ENCODE assay signal across 12 cellular contexts in the genomic region with DNA sequence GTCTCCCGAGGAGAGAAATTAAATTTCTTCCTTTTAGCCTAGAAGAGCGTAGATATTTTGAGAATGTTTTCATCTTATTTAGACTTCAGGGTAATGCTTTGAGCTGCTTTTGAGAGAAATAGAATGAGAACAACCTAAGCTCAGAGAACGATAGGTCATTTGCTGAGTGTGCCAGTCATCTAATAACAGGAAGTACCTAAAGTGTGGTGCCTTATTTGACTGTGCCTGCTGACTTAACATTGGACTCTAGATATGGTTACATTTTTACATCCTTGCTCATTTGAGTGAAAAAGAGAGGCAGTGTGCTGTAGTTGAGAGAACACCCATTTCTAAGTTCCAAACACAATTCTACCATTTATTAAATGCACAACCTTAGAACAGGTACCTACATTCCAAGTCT.
A peak's percentile ranks its signal among the peaks of the same experiment; 100 is the strongest.
DNase-seq lines count a peak whose midpoint lies in the region; ATAC-seq and TF ChIP-seq lines count a peak whose summit lies in the region.
"Had no signal": no experiment of that assay in that cellular context is flagged by ENCODE, and none has a peak within 500 bp of the region (broad histone marks: within the 10 kb centered on the region; RNA-seq: fewer than 3 reads in every experiment).

No MANE protein-coding gene starts in this region.

- TF ChIP-seq CTCF in H9 (conservative IDR thresholded peaks at IDR 0.05): no peak

- DNase-seq in activated T-cell treated with anti-CD3 and anti-CD28 coated beads, Interleukin-2, amount 50 U/mL, for 72 hours: no peak
- DNase-seq in activated T-cell treated with anti-CD3 and anti-CD28 coated beads, Interleukin-2, amount 50 U/mL, for 1 hour: no peak
- DNase-seq in H9 (no peak), NCI-H526 treated with DMSO at 0.1 percent for 48 hours (lab: John Stamatoyannopoulos, UW) (no peak), caudate nucleus (lab: John Stamatoyannopoulos, UW) (no peak)
- DNase-seq: activated T-cell treated with anti-CD3 and anti-CD28 coated beads, Interleukin-2, amount 50 U/mL, for 24 hours; EL had no signal

- no peak overlapping the region for H3K56ac ChIP-seq in H9 (ENCODE audit: insufficient read length, low read depth, low read length)

- no peak overlapping the region for H2BK20ac ChIP-seq in H9 (ENCODE audit: low read depth, low read length, poor library complexity, severe bottlenecking)

- no peak overlapping the region for H3K9ac ChIP-seq in H9 (ENCODE audit: extremely low read depth, insufficient read length, low read length)

- no peak overlapping the region for H3K4ac ChIP-seq in H9 (ENCODE audit: low read depth, low read length)

- no peak overlapping the region for H2AFZ ChIP-seq in H9 (ENCODE audit: low read length)

- no peak overlapping the region for H3K4me2 ChIP-seq in H9 (ENCODE audit: insufficient read depth, insufficient read length, low read length)

- H3K79me2 ChIP-seq in H9 (ENCODE audit: insufficient read depth, low read length): no peaks in the 10 kb centered on the region

- no peak overlapping the region for H3T11ph ChIP-seq in H9 (ENCODE audit: low read length)

- H2BK120ac ChIP-seq in H9 (ENCODE audit: low read depth, low read length, poor library complexity, severe bottlenecking): no peak overlapping the region

- no peak overlapping the region for H2AK5ac ChIP-seq in H9 (ENCODE audit: insufficient read length, low read length)

- H4K8ac ChIP-seq in H9 (replicated peaks; ENCODE audit: insufficient read length, low read depth, low read length): no peak overlapping the region

- no peak overlapping the region for H2BK12ac ChIP-seq in H9 (ENCODE audit: insufficient read length, low read depth, low read length)

- H3K4me1 ChIP-seq in H9 (ENCODE audit: insufficient read depth, low read length): no peaks in the 10 kb centered on the region

- H3K9me3 Mint-ChIP-seq in activated T-cell treated with anti-CD3 and anti-CD28 coated beads, Interleukin-2, amount 50 U/mL, for 72 hours: no peaks in the 10 kb centered on the region
- H3K9me3 Mint-ChIP-seq in H9: peaks cover 9 to 15% of the 10 kb centered on the region in 2 experiments; a peak in 4 of 5 replicates
- H3K9me3 Mint-ChIP-seq in stimulated activated memory B cell treated with anti-CD40 and anti-IgM and Interleukin-4, amounts not matched to agents 10 μg/mL and 1 μg/mL and 100 μg/mL, for 72 hours: no peaks in the 10 kb centered on the region
- H3K9me3 Mint-ChIP-seq: activated T-cell treated with anti-CD3 and anti-CD28 coated beads, Interleukin-2, amount 50 U/mL, for 24 hours; IgD-negative memory B cell had no signal

- H3K4me3 Mint-ChIP-seq in activated T-cell treated with anti-CD3 and anti-CD28 coated beads, Interleukin-2, amount 50 U/mL, for 72 hours: no peak overlapping the region
- H3K4me3 Mint-ChIP-seq in H9: no peak overlapping the region
- no peak overlapping the region for H3K4me3 Mint-ChIP-seq in stimulated activated memory B cell treated with anti-CD40 and anti-IgM and Interleukin-4, amounts not matched to agents 10 μg/mL and 1 μg/mL and 100 μg/mL, for 72 hours
- H3K4me3 Mint-ChIP-seq: activated T-cell treated with anti-CD3 and anti-CD28 coated beads, Interleukin-2, amount 50 U/mL, for 24 hours had no signal

- H4K5ac ChIP-seq in H9 (ENCODE audit: insufficient read length, low read depth, low read length): no peak overlapping the region

- H3K23ac ChIP-seq in H9 (ENCODE audit: insufficient read length, low read depth, low read length): no peak overlapping the region

- H4K91ac ChIP-seq in H9 (ENCODE audit: insufficient read length, low read depth, low read length): no peak overlapping the region

- H3K27ac ChIP-seq in H9 (ENCODE audit: insufficient read length, low read depth, low read length) (no peak overlapping the region), caudate nucleus (ENCODE audit: low read depth, low read length) (no peak overlapping the region)

- no peak overlapping the region for H2BK5ac ChIP-seq in H9 (ENCODE audit: insufficient read length, low read length)

- H3K23me2 ChIP-seq in H9 (ENCODE audit: insufficient read length, low read depth, low read length, poor library complexity, severe bottlenecking): no peaks in the 10 kb centered on the region

- H4K20me1 ChIP-seq in H9 (ENCODE audit: control insufficient read depth, insufficient read depth, insufficient read length): no peaks in the 10 kb centered on the region

- H3K27me3 Mint-ChIP-seq in activated T-cell treated with anti-CD3 and anti-CD28 coated beads, Interleukin-2, amount 50 U/mL, for 72 hours (ENCODE audit: low read depth): no peaks in the 10 kb centered on the region
- H3K27me3 Mint-ChIP-seq in H9 (ENCODE audit: low read depth): no peaks in the 10 kb centered on the region; the same call in 1 of the 2 replicates
- no peaks in the 10 kb centered on the region for H3K27me3 Mint-ChIP-seq in stimulated activated memory B cell treated with anti-CD40 and anti-IgM and Interleukin-4, amounts not matched to agents 10 μg/mL and 1 μg/mL and 100 μg/mL, for 72 hours
- H3K27me3 Mint-ChIP-seq: activated T-cell treated with anti-CD3 and anti-CD28 coated beads, Interleukin-2, amount 50 U/mL, for 24 hours; IgD-negative memory B cell had no signal

- peaks cover 5% of the 10 kb centered on the region for H3K4me1 Mint-ChIP-seq in activated T-cell treated with anti-CD3 and anti-CD28 coated beads, Interleukin-2, amount 50 U/mL, for 72 hours (ENCODE audit: low read depth)
- H3K4me1 Mint-ChIP-seq in H9: peaks cover 7 to 14% of the 10 kb centered on the region in 2 experiments
- H3K4me1 Mint-ChIP-seq in stimulated activated memory B cell treated with anti-CD40 and anti-IgM and Interleukin-4, amounts not matched to agents 10 μg/mL and 1 μg/mL and 100 μg/mL, for 72 hours: no peaks in the 10 kb centered on the region

- peaks cover 10% of the 10 kb centered on the region for H3K9me3 ChIP-seq in H9 (ENCODE audit: control insufficient read depth, low read depth, low read length)

- no peak overlapping the region for H2BK15ac ChIP-seq in H9 (ENCODE audit: low read depth, low read length)

- no peaks in the 10 kb centered on the region for H3K79me1 ChIP-seq in H9 (ENCODE audit: insufficient read depth, low read depth, low read length, poor library complexity, severe bottlenecking)

- WGBS in H9 (ENCODE audit: extremely low coverage, insufficient read length, low lambda C conversion rate): no CpG with 5 or more reads among the region's 3 CpGs

- no peak overlapping the region for H3K18ac ChIP-seq in H9 (ENCODE audit: insufficient read length, low read depth, low read length)

- no peaks in the 10 kb centered on the region for H3K36me3 Mint-ChIP-seq in activated T-cell treated with anti-CD3 and anti-CD28 coated beads, Interleukin-2, amount 50 U/mL, for 72 hours (ENCODE audit: insufficient read depth in 2 of 2)
- H3K36me3 Mint-ChIP-seq in H9 (ENCODE audit: insufficient read depth in 1 of 3, low read depth in 3 of 3): peaks cover 9 to 17% (median 12%) of the 10 kb centered on the region in 3 experiments
- no peaks in the 10 kb centered on the region for H3K36me3 Mint-ChIP-seq in stimulated activated memory B cell treated with anti-CD40 and anti-IgM and Interleukin-4, amounts not matched to agents 10 μg/mL and 1 μg/mL and 100 μg/mL, for 72 hours
- H3K36me3 Mint-ChIP-seq: IgD-negative memory B cell had no signal

- no peak overlapping the region for H3K14ac ChIP-seq in H9 (ENCODE audit: insufficient read depth, low read length)

- H3K27ac Mint-ChIP-seq in activated T-cell treated with anti-CD3 and anti-CD28 coated beads, Interleukin-2, amount 50 U/mL, for 72 hours: no peak overlapping the region
- H3K27ac Mint-ChIP-seq in H9: peak overlapping the region in 2 of 3 experiments; percentile 8 to 29; a peak in 3 of 7 replicates
- no peak overlapping the region for H3K27ac Mint-ChIP-seq in stimulated activated memory B cell treated with anti-CD40 and anti-IgM and Interleukin-4, amounts not matched to agents 10 μg/mL and 1 μg/mL and 100 μg/mL, for 72 hours
- H3K27ac Mint-ChIP-seq: activated T-cell treated with anti-CD3 and anti-CD28 coated beads, Interleukin-2, amount 50 U/mL, for 24 hours had no signal

- ATAC-seq in activated T-cell treated with anti-CD3 and anti-CD28 coated beads, Interleukin-2, amount 50 U/mL, for 72 hours (replicated peaks in 1 of 2): peak; percentile 34 to 66
- ATAC-seq in HG03196 (IDR thresholded peaks at IDR 0.05; ENCODE audit: unreplicated experiment) (peak; percentile 78), GM21515 (IDR thresholded peaks at IDR 0.05; ENCODE audit: unreplicated experiment) (no peak)
- peak; percentile 45 for ATAC-seq in stimulated activated memory B cell treated with anti-CD40 and anti-IgM and Interleukin-4, amounts not matched to agents 10 μg/mL and 1 μg/mL and 100 μg/mL, for 72 hours
- ATAC-seq: esophagus mucosa had no signal

- no peaks in the 10 kb centered on the region for H3K27me3 ChIP-seq in H9 (ENCODE audit: insufficient read depth, low read length)

Comparison
In these comparisons a context has a peak if more than half of its experiments do, and no peak if none do; other contexts are left out.
1. H3K27ac Mint-ChIP-seq: peak in H9 (2 of 3); none in activated T-cell treated with anti-CD3 and anti-CD28 coated beads, Interleukin-2, amount 50 U/mL, for 72 hours (single experiment) and stimulated activated memory B cell treated with anti-CD40 and anti-IgM and Interleukin-4, amounts not matched to agents 10 μg/mL and 1 μg/mL and 100 μg/mL, for 72 hours (single experiment).